ENCODE assay signal across 8 cellular contexts in genomic region chr4:145618210-145618911, GRCh38. TPM values are rescaled to one million over a fixed set of nuclear protein-coding genes. Genes with fewer than 3 reads are reported as not detected.
DNase-seq lines count a peak whose midpoint lies in the region; ATAC-seq and TF ChIP-seq lines count a peak whose summit lies in the region.

No MANE protein-coding gene starts in this region.

- CTCF ChIA-PET in activated B cell treated with CpG ODN at 0.5 μM for 24 hours (lab: Charles Lee) = interaction anchor here (1.3 to 3.2 kb wide), 5 partner anchors 383 to 464 kb away, joined by 3 to 30 read pairs (median 5); no protein-coding TSS in a partner anchor

- H3K4me3 ChIP-seq in effector memory CD4-positive, alpha-beta T cell (ENCODE audit: insufficient read depth, low read depth, low read length, poor library complexity, severe bottlenecking) = peak overlapping the region; percentile 92
- peak overlapping the region; percentile 71 to 76 for H3K4me3 ChIP-seq in tibial artery

- H3K27me3 ChIP-seq in effector memory CD4-positive, alpha-beta T cell (replicated peaks; ENCODE audit: control insufficient read depth, insufficient read depth, low read length, poor library complexity, severe bottlenecking) = no peaks in the 10 kb centered on the region
- no peaks in the 10 kb centered on the region for H3K27me3 ChIP-seq in tibial artery

- H3K9me3 Mint-ChIP-seq in HFFc6 (peaks cover 4% of the 10 kb centered on the region; the same call in 1 of the 2 replicates), activated B cell treated with CpG ODN at 0.5 μM for 24 hours (peaks cover 3% of the 10 kb centered on the region), mesothelial cell of epicardium (peaks cover 8% of the 10 kb centered on the region)

- H3K9me3 ChIP-seq in effector memory CD4-positive, alpha-beta T cell (ENCODE audit: control insufficient read depth, low read length) = no peaks in the 10 kb centered on the region
- no peaks in the 10 kb centered on the region for H3K9me3 ChIP-seq in tibial artery

- TF ChIP-seq CTCF in C4-2B (conservative IDR thresholded peaks at IDR 0.05) (no peak), HFFc6 (IDR thresholded peaks at IDR 0.05) (no peak), activated B cell treated with CpG ODN at 0.5 μM for 24 hours (IDR thresholded peaks at IDR 0.05) (no peak), mesothelial cell of epicardium (IDR thresholded peaks at IDR 0.05; ENCODE audit: unreplicated experiment) (no peak), tibial artery (IDR thresholded peaks at IDR 0.05) (no peak)

- intact Hi-C loops in activated B cell treated with CpG ODN at 0.5 μM for 24 hours (cut with micrococcal nuclease) = loop anchor here (1.0 to 10.0 kb wide), 10 partner anchors 114 to 1999 kb away; partner anchors contain the start of genes LSM6, SLC10A7, TMEM184C and TTC29
- intact Hi-C loops in tibial artery (cut with DNase I; ENCODE audit: low total_unique reads) = loop anchor here (2.0 to 10.0 kb wide), 5 partner anchors 116 to 556 kb away; partner anchors contain the start of genes LSM6, OTUD4, SMAD1 and ZNF827

- H3K27me3 Mint-ChIP-seq in HFFc6 (ENCODE audit: insufficient read depth) (no peaks in the 10 kb centered on the region), activated B cell treated with CpG ODN at 0.5 μM for 24 hours (peaks cover 3% of the 10 kb centered on the region), mesothelial cell of epicardium (ENCODE audit: low read depth) (no peaks in the 10 kb centered on the region)

- peak overlapping the region; percentile 99 for H3K27ac Mint-ChIP-seq in HFFc6
- H3K27ac Mint-ChIP-seq in activated B cell treated with CpG ODN at 0.5 μM for 24 hours = peak overlapping the region; percentile 92
- peak overlapping the region; percentile 99 for H3K27ac Mint-ChIP-seq in mesothelial cell of epicardium

- in situ Hi-C loops in KBM-7 (cut with MboI; ENCODE audit: low pct_unique_long_range_greater_than_20kb, low sequenced_read_pairs) = no loop called here

- POLR2A ChIA-PET in activated B cell treated with CpG ODN at 0.5 μM for 24 hours (lab: Charles Lee) = interaction anchor here (1.4 to 2.0 kb wide), 3 partner anchors 437 to 520 kb away, joined by 5 to 15 read pairs (median 13); partner anchors contain the start of genes ABCE1 and ANAPC10

- H3K4me1 Mint-ChIP-seq in HFFc6 (ENCODE audit: low read depth) = peaks cover 46% of the 10 kb centered on the region
- peaks cover 24% of the 10 kb centered on the region for H3K4me1 Mint-ChIP-seq in activated B cell treated with CpG ODN at 0.5 μM for 24 hours
- H3K4me1 Mint-ChIP-seq in mesothelial cell of epicardium = peaks cover 30% of the 10 kb centered on the region

- peak overlapping the region; percentile 90 for H3K27ac ChIP-seq in C4-2B
- peak overlapping the region; percentile 95 for H3K27ac ChIP-seq in effector memory CD4-positive, alpha-beta T cell (ENCODE audit: insufficient read depth, low read length, poor library complexity, severe bottlenecking)
- H3K27ac ChIP-seq in tibial artery = peak overlapping the region; percentile 93 to 94

- no peaks in the 10 kb centered on the region for H3K36me3 ChIP-seq in effector memory CD4-positive, alpha-beta T cell (ENCODE audit: control insufficient read depth, insufficient read depth, low read length)
- no peaks in the 10 kb centered on the region for H3K36me3 ChIP-seq in tibial artery

- peak overlapping the region; percentile 99 for H3K4me3 Mint-ChIP-seq in HFFc6
- peak overlapping the region; percentile 94 for H3K4me3 Mint-ChIP-seq in activated B cell treated with CpG ODN at 0.5 μM for 24 hours
- H3K4me3 Mint-ChIP-seq in mesothelial cell of epicardium = peak overlapping the region; percentile 96

- H3K36me3 Mint-ChIP-seq in HFFc6 (ENCODE audit: low read depth) = peaks cover 12% of the 10 kb centered on the region
- peaks cover 10% of the 10 kb centered on the region for H3K36me3 Mint-ChIP-seq in activated B cell treated with CpG ODN at 0.5 μM for 24 hours (ENCODE audit: low read depth)
- peaks cover 9% of the 10 kb centered on the region for H3K36me3 Mint-ChIP-seq in mesothelial cell of epicardium

- no peak for ATAC-seq in activated B cell treated with CpG ODN at 0.5 μM for 24 hours (ENCODE audit: low read depth)
- ATAC-seq in GM18868 (IDR thresholded peaks at IDR 0.05; ENCODE audit: unreplicated experiment) = no peak

- H3K4me1 ChIP-seq in effector memory CD4-positive, alpha-beta T cell (ENCODE audit: control insufficient read depth, insufficient read depth, low read length, poor library complexity, severe bottlenecking) = peaks cover 3% of the 10 kb centered on the region
- peaks cover 0 to 34% (median 6%) of the 10 kb centered on the region in 4 donors for H3K4me1 ChIP-seq in tibial artery

- DNase-seq in HFFc6 (peak; percentile 8), activated B cell treated with CpG ODN at 0.5 μM for 24 hours (no peak), mesothelial cell of epicardium (ENCODE audit: low spot score in 2 of 2, unreplicated experiment in 2 of 2) (no peak), tibial artery (no peak), KBM-7 (no peak)
- peak in 1 of 3 donors; percentile 5 for DNase-seq in effector memory CD4-positive, alpha-beta T cell

RNA-seq across cellular contexts. Expression of gene MMAA, which starts 0.8 kb away (rescaled TPM):
- total RNA-seq in HFFc6 (2021; fragmentation: NEBNext Ultra II Directional; extraction: Animal tissue kit (Norgen Biotek cat#: 25700)) = 1 to 10 TPM; 6.5 to 8.6 (median 7.6) TPM
- total RNA-seq in activated B cell treated with CpG ODN at 0.5 μM for 24 hours = 11.3 and 13.5 TPM in 2 replicates
- 6.7 to 8.4 TPM (median 8.3 TPM) in 3 replicates for total RNA-seq in mesothelial cell of epicardium
